In the genomic region with DNA sequence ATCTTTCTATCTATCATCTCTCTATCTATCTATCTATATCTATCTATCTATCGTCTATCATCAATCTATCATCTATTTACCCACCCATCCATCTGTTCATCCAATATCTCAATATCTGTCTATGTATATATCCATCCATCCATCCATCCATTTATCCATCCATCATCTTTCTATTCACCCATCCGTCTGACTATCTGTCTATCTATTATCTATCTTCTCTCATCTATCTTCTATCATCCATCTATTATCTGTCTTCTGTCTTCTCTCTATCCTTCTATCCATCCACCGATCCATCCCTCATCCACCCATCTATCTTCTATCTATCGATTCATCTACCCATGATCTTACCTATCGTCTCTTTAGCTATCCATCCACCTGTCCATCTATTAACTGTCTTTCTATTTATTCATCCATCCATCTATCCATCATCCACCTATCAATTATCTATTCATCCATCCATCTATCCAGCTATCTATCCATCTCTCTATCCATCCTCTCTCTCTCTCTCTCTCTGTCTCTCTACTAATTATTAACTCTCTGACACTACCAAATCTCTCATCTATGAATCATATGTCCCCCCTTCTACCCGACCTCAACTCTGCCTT, we compare ENCODE assay signal across 26 cellular contexts.
"Had no signal": no experiment of that assay in that cellular context is flagged by ENCODE, and none has a peak within 500 bp of the region (broad histone marks: within the 10 kb centered on the region; RNA-seq: fewer than 3 reads in every experiment).

No MANE protein-coding gene starts in this region.

- DNase-seq: colonic mucosa; cortex of kidney; dermis blood vessel endothelial cell; dorsolateral prefrontal cortex; effector CD4-positive, alpha-beta T cell; effector CD8-positive, alpha-beta T cell; effector memory CD4-positive, alpha-beta T cell; effector memory CD8-positive, alpha-beta T cell; endodermal cell; erythroblast; esophagus squamous epithelium; foreskin fibroblast; foreskin keratinocyte; foreskin melanocyte; gastrocnemius medialis; glutamatergic neuron; heart left ventricle; heart right ventricle had no signal

- H3K9me3 ChIP-seq: colonic mucosa, esophagus muscularis mucosa, esophagus squamous epithelium, gastrocnemius medialis, gastroesophageal sphincter had no signal

- H3K4me1 ChIP-seq: colonic mucosa, esophagus muscularis mucosa, esophagus squamous epithelium, foreskin keratinocyte, gastrocnemius medialis, gastroesophageal sphincter, heart left ventricle, heart right ventricle had no signal

- H3K36me3 ChIP-seq: colonic mucosa, esophagus muscularis mucosa, esophagus squamous epithelium, gastrocnemius medialis, gastroesophageal sphincter, heart left ventricle, heart right ventricle had no signal

- FAIRE-seq: colon, endometrium, endothelial cell of umbilical vein, frontal cortex had no signal

- H3K27me3 ChIP-seq: colonic mucosa had no signal

- H3K4me3 ChIP-seq: colonic mucosa, coronary artery, dorsolateral prefrontal cortex, esophagus muscularis mucosa, esophagus squamous epithelium, gastrocnemius medialis, gastroesophageal sphincter, heart left ventricle, heart right ventricle had no signal

- H3K27ac ChIP-seq: colonic mucosa, coronary artery, dorsolateral prefrontal cortex, epithelial cell of prostate, esophagus muscularis mucosa, esophagus squamous epithelium, foreskin keratinocyte, gastrocnemius medialis, gastroesophageal sphincter, heart left ventricle, heart right ventricle had no signal
